In genomic region chr7:151249034-151249731, GRCh38 we compare ENCODE assay signal across 8 cellular contexts. TPM values are rescaled to one million over a fixed set of nuclear protein-coding genes. Genes with fewer than 3 reads are reported as not detected.
DNase-seq lines count a peak whose midpoint lies in the region; ATAC-seq and TF ChIP-seq lines count a peak whose summit lies in the region.

No MANE protein-coding gene starts in this region.

- H3K4me2 ChIP-seq in GM23248 (ENCODE audit: unreplicated experiment): peak overlapping the region; percentile 91

- H3F3A ChIP-seq in GM23248 (ENCODE audit: insufficient read depth): no peaks in the 10 kb centered on the region; the same call in 1 of the 2 replicates

- H3K9ac ChIP-seq in GM23248 (peak overlapping the region; percentile 87), duodenal mucosa (ENCODE audit: low read depth in 1 of 2, low read length in 2 of 2) (peak overlapping the region; percentile 32 to 33)

- intact Hi-C loops in right lobe of liver (cut with DNase I): no loop called here

- peaks cover 47% of the 10 kb centered on the region for H3K4me1 ChIP-seq in ACC112 (ENCODE audit: control insufficient read depth, insufficient read depth, low read length, unreplicated experiment)
- H3K4me1 ChIP-seq in GM23248 (ENCODE audit: insufficient read depth): peaks cover 13% of the 10 kb centered on the region; the same call in 1 of the 2 replicates
- peaks cover 21 to 35% of the 10 kb centered on the region in 2 donors for H3K4me1 ChIP-seq in duodenal mucosa (ENCODE audit: control insufficient read depth in 1 of 2, insufficient read depth in 2 of 2, low read length in 2 of 2)
- H3K4me1 ChIP-seq in right lobe of liver: peaks cover 0 to 23% (median 0%) of the 10 kb centered on the region in 4 donors

- in situ Hi-C loops in GM23248 (cut with MboI): no loop called here

- no peaks in the 10 kb centered on the region for H3K9me3 Mint-ChIP-seq in T-helper 2 cell treated with Interferon-gamma antibody and Interleukin-4, amounts not matched to agents 5 μg/mL and 100 μg/mL, for 36 hours
- no peaks in the 10 kb centered on the region for H3K9me3 Mint-ChIP-seq in stimulated activated naive CD8-positive, alpha-beta T cell treated with anti-CD3 and anti-CD28 coated beads, Interleukin-15, amount 100 ng/mL, for 72 hours

- H3K27ac ChIP-seq in ACC112 (ENCODE audit: low read depth, low read length) (peak overlapping the region; percentile 70), GM23248 (peak overlapping the region; percentile 82), duodenal mucosa (ENCODE audit: low read depth, low read length) (peak overlapping the region; percentile 56), right lobe of liver (peak overlapping the region; percentile 44 to 70 (median 52))

- peak overlapping the region; percentile 46 for H3K4me3 Mint-ChIP-seq in T-helper 2 cell treated with Interferon-gamma antibody and Interleukin-4, amounts not matched to agents 5 μg/mL and 100 μg/mL, for 36 hours
- H3K4me3 Mint-ChIP-seq in stimulated activated naive CD8-positive, alpha-beta T cell treated with anti-CD3 and anti-CD28 coated beads, Interleukin-15, amount 100 ng/mL, for 72 hours: peak overlapping the region; percentile 47 to 61

- H3K27ac Mint-ChIP-seq in T-helper 2 cell treated with Interferon-gamma antibody and Interleukin-4, amounts not matched to agents 5 μg/mL and 100 μg/mL, for 36 hours: no peak overlapping the region
- no peak overlapping the region for H3K27ac Mint-ChIP-seq in stimulated activated naive CD8-positive, alpha-beta T cell treated with anti-CD3 and anti-CD28 coated beads, Interleukin-15, amount 100 ng/mL, for 72 hours

- H3K27me3 ChIP-seq in ACC112 (ENCODE audit: insufficient read depth, low read length) (no peaks in the 10 kb centered on the region), GM23248 (replicated peaks; ENCODE audit: insufficient read depth) (no peaks in the 10 kb centered on the region), duodenal mucosa (ENCODE audit: control insufficient read depth in 1 of 2, insufficient read depth in 2 of 2, low read length in 2 of 2) (peaks cover 61 to 72% of the 10 kb centered on the region in 2 donors), right lobe of liver (peaks cover 0 to 8% of the 10 kb centered on the region in 2 donors)

- no peaks in the 10 kb centered on the region for H3K9me3 ChIP-seq in GM23248 (ENCODE audit: low read depth)
- H3K9me3 ChIP-seq in duodenal mucosa (ENCODE audit: control insufficient read depth in 1 of 2, low read length in 2 of 2): no peaks in the 10 kb centered on the region
- no peaks in the 10 kb centered on the region for H3K9me3 ChIP-seq in right lobe of liver

- H3K79me2 ChIP-seq in ACC112 (ENCODE audit: control insufficient read depth, insufficient read depth, low read length, unreplicated experiment) (peaks cover 12% of the 10 kb centered on the region), GM23248 (ENCODE audit: insufficient read depth) (no peaks in the 10 kb centered on the region)

- DNase-seq in GM23248 (peak; percentile 86), right lobe of liver (peak in 2 of 3 donors; percentile 47 to 66)
- no peak for DNase-seq in T-helper 2 cell treated with Interferon-gamma antibody and Interleukin-4, amounts not matched to agents 5 μg/mL and 100 μg/mL, for 36 hours (ENCODE audit: low spot score)
- DNase-seq in stimulated activated naive CD8-positive, alpha-beta T cell treated with anti-CD3 and anti-CD28 coated beads, Interleukin-15, amount 100 ng/mL, for 72 hours: peak in 1 of 2 donors; percentile 45

- H3K9me2 ChIP-seq in GM23248 (ENCODE audit: insufficient read depth): no peaks in the 10 kb centered on the region

- peaks cover 2% of the 10 kb centered on the region for H3K36me3 Mint-ChIP-seq in T-helper 2 cell treated with Interferon-gamma antibody and Interleukin-4, amounts not matched to agents 5 μg/mL and 100 μg/mL, for 36 hours (ENCODE audit: low read depth)

- TF ChIP-seq POLR2A in right lobe of liver (IDR thresholded peaks at IDR 0.05): no peak

- TF ChIP-seq CTCF in right lobe of liver (IDR thresholded peaks at IDR 0.05): no peak

- peaks cover 22% of the 10 kb centered on the region for H3K4me1 Mint-ChIP-seq in T-helper 2 cell treated with Interferon-gamma antibody and Interleukin-4, amounts not matched to agents 5 μg/mL and 100 μg/mL, for 36 hours (ENCODE audit: low read depth)
- H3K4me1 Mint-ChIP-seq in stimulated activated naive CD8-positive, alpha-beta T cell treated with anti-CD3 and anti-CD28 coated beads, Interleukin-15, amount 100 ng/mL, for 72 hours: peaks cover 72% of the 10 kb centered on the region

- ATAC-seq in right lobe of liver (peak; percentile 30 to 56 (median 44)), GM21529 (IDR thresholded peaks at IDR 0.05; ENCODE audit: unreplicated experiment) (no peak), HG03095 (IDR thresholded peaks at IDR 0.05; ENCODE audit: unreplicated experiment) (no peak)
- ATAC-seq in stimulated activated naive CD8-positive, alpha-beta T cell treated with anti-CD3 and anti-CD28 coated beads, Interleukin-15, amount 100 ng/mL, for 72 hours: no peak

- WGBS in GM23248 (ENCODE audit: low coverage in 1 of 2, low lambda C conversion rate in 2 of 2, missing lambda C conversion rate in 2 of 2), 2 experiments: 1 to 3% methylated on average over 39 to 40 of the region's 45 CpGs
- WGBS in right lobe of liver (ENCODE audit: insufficient coverage, low coverage, low lambda C conversion rate, missing lambda C conversion rate): 13% methylated on average over 13 of the region's 45 CpGs

- peak overlapping the region; percentile 21 for H2AFZ ChIP-seq in ACC112 (ENCODE audit: low read length, unreplicated experiment)
- peak overlapping the region; percentile 74 for H2AFZ ChIP-seq in GM23248

- H3K36me3 ChIP-seq in ACC112 (ENCODE audit: insufficient read depth, low read length): no peaks in the 10 kb centered on the region
- H3K36me3 ChIP-seq in GM23248 (ENCODE audit: low read depth): no peaks in the 10 kb centered on the region
- no peaks in the 10 kb centered on the region for H3K36me3 ChIP-seq in duodenal mucosa (ENCODE audit: control insufficient read depth in 1 of 2, insufficient read depth in 2 of 2, low read length in 2 of 2)
- no peaks in the 10 kb centered on the region for H3K36me3 ChIP-seq in right lobe of liver

- H3K4me3 ChIP-seq in ACC112 (ENCODE audit: low read depth, low read length) (peak overlapping the region; percentile 82), GM23248 (peak overlapping the region; percentile 91), duodenal mucosa (ENCODE audit: low read depth in 1 of 2, low read length in 2 of 2) (peak overlapping the region; percentile 40 to 59), right lobe of liver (peak overlapping the region; percentile 28 to 50 (median 38))

- H3K27me3 Mint-ChIP-seq in T-helper 2 cell treated with Interferon-gamma antibody and Interleukin-4, amounts not matched to agents 5 μg/mL and 100 μg/mL, for 36 hours (ENCODE audit: low read depth): peaks cover 76% of the 10 kb centered on the region
- peaks cover 65% of the 10 kb centered on the region for H3K27me3 Mint-ChIP-seq in stimulated activated naive CD8-positive, alpha-beta T cell treated with anti-CD3 and anti-CD28 coated beads, Interleukin-15, amount 100 ng/mL, for 72 hours

- H4K20me1 ChIP-seq in GM23248 (ENCODE audit: insufficient read depth): no peaks in the 10 kb centered on the region

RNA-seq across cellular contexts. Expression of gene SMARCD3, which starts 0.7 kb away (rescaled TPM):
- 32.2 and 34.0 TPM in 2 replicates for total RNA-seq in GM23248 (2014; rRNA removed; shearing (Covaris generic))
- 19.8 and 22.4 TPM in 2 replicates for polyA plus RNA-seq in GM23248 (2016; fragmentation: Nextera tagmentation; extraction: Ambion mirVana)
- total RNA-seq in right lobe of liver: 1 to 10 TPM; 2.4 to 7.3 (median 2.7) TPM

RNA-seq across cellular contexts. Expression of gene CHPF2, which starts 16.9 kb away (rescaled TPM):
- total RNA-seq in GM23248 (2014; rRNA removed; shearing (Covaris generic)): 120 and 139 TPM in 2 replicates
- polyA plus RNA-seq in GM23248 (2016; fragmentation: Nextera tagmentation; extraction: Ambion mirVana): 48.0 and 51.3 TPM in 2 replicates
- 10 to 100 TPM; 11.9 to 20.7 (median 17.7) TPM for total RNA-seq in right lobe of liver

RNA-seq across cellular contexts. Expression of gene ABCF2, which starts 22.2 kb away (rescaled TPM):
- 69.7 and 74.9 TPM in 2 replicates for total RNA-seq in GM23248 (2014; rRNA removed; shearing (Covaris generic))
- 40.7 and 40.9 TPM in 2 replicates for polyA plus RNA-seq in GM23248 (2016; fragmentation: Nextera tagmentation; extraction: Ambion mirVana)
- 10 to 100 TPM in 4 of 6 experiments, 1 to 10 TPM in 2; 7.3 to 22.3 (median 11.4) TPM for total RNA-seq in right lobe of liver

RNA-seq across cellular contexts. Expression of gene H2BK1, which starts 38.9 kb away (rescaled TPM):
- total RNA-seq in GM23248 (2014; rRNA removed; shearing (Covaris generic)): not detected in 2 replicates
- not detected in 2 replicates for polyA plus RNA-seq in GM23248 (2016; fragmentation: Nextera tagmentation; extraction: Ambion mirVana)
- not detected for total RNA-seq in right lobe of liver

Comparison
In these comparisons a context has a peak if more than half of its experiments do, and no peak if none do; other contexts are left out.
1. H3K4me3 ChIP-seq: peak in every context shown above with its lines; median percentile 91 in GM23248; 82 in ACC112; 50 in duodenal mucosa; 38 in right lobe of liver.
2. ATAC-seq: peak in right lobe of liver (4 of 4); none in stimulated activated naive CD8-positive, alpha-beta T cell treated with anti-CD3 and anti-CD28 coated beads, Interleukin-15, amount 100 ng/mL, for 72 hours (single experiment), GM21529 (single experiment) and HG03095 (single experiment).
3. Peak in every context shown above with its lines, with median percentiles within 50 percentile points of each other: H3K27ac ChIP-seq.